1 cellular context compared by ENCODE assay signal in the genomic region with DNA sequence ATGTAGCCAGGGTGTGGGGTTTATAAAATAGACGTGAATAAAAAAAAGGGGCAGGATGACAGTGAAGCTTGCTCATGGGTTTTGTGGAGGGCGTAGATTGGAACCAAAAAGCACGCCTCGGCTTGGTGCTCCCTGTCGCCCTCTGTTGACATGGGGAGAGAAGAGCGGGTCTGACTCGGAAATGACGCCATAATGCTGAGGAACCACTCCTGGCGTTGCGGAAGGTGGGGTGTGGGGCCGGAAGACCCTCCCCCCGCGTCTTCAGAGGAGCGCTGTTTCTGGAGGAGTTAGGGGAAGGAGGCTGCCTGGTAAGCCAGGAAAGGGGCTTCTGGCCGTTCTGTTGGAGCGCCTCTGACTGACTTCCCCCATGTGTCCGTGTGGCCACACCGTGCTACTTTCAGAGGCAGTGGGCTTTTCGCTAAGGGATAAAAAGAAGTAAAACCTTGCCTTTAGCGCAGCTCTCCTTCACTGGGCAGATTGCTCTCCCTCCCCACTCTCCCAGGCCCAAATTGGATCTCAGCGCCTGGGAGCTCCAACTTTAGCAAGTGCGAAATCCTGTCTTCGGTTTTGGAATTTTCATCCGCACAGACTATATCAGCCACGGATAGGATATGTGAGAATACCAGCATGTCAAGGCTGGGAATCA.
TF ChIP-seq lines count a peak whose summit lies in the region.

No MANE protein-coding gene starts in this region.

TF ChIP-seq in GM12878, 131 proteins besides CTCF, POLR2A, EP300 and RAD21 (continued from another document and continues in another):
- TF ChIP-seq, protein P1, sequence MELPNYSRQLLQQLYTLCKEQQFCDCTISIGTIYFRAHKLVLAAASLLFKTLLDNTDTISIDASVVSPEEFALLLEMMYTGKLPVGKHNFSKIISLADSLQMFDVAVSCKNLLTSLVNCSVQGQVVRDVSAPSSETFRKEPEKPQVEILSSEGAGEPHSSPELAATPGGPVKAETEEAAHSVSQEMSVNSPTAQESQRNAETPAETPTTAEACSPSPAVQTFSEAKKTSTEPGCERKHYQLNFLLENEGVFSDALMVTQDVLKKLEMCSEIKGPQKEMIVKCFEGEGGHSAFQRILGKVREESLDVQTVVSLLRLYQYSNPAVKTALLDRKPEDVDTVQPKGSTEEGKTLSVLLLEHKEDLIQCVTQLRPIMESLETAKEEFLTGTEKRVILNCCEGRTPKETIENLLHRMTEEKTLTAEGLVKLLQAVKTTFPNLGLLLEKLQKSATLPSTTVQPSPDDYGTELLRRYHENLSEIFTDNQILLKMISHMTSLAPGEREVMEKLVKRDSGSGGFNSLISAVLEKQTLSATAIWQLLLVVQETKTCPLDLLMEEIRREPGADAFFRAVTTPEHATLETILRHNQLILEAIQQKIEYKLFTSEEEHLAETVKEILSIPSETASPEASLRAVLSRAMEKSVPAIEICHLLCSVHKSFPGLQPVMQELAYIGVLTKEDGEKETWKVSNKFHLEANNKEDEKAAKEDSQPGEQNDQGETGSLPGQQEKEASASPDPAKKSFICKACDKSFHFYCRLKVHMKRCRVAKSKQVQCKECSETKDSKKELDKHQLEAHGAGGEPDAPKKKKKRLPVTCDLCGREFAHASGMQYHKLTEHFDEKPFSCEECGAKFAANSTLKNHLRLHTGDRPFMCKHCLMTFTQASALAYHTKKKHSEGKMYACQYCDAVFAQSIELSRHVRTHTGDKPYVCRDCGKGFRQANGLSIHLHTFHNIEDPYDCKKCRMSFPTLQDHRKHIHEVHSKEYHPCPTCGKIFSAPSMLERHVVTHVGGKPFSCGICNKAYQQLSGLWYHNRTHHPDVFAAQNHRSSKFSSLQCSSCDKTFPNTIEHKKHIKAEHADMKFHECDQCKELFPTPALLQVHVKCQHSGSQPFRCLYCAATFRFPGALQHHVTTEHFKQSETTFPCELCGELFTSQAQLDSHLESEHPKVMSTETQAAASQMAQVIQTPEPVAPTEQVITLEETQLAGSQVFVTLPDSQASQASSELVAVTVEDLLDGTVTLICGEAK (IDR thresholded peaks at IDR 0.05; ENCODE audit: borderline replicate concordance), result peak; percentile 86
- TF ChIP-seq, protein P2, sequence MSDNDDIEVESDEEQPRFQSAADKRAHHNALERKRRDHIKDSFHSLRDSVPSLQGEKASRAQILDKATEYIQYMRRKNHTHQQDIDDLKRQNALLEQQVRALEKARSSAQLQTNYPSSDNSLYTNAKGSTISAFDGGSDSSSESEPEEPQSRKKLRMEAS (IDR thresholded peaks at IDR 0.05; ENCODE audit: low read depth, low read length), result peak; percentile 21; the same call in 1 of the 2 replicates
- TF ChIP-seq, protein P3, sequence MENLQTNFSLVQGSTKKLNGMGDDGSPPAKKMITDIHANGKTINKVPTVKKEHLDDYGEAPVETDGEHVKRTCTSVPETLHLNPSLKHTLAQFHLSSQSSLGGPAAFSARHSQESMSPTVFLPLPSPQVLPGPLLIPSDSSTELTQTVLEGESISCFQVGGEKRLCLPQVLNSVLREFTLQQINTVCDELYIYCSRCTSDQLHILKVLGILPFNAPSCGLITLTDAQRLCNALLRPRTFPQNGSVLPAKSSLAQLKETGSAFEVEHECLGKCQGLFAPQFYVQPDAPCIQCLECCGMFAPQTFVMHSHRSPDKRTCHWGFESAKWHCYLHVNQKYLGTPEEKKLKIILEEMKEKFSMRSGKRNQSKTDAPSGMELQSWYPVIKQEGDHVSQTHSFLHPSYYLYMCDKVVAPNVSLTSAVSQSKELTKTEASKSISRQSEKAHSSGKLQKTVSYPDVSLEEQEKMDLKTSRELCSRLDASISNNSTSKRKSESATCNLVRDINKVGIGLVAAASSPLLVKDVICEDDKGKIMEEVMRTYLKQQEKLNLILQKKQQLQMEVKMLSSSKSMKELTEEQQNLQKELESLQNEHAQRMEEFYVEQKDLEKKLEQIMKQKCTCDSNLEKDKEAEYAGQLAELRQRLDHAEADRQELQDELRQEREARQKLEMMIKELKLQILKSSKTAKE (IDR thresholded peaks at IDR 0.05; ENCODE audit: low read depth, poor library complexity, severe bottlenecking), result no peak
- TF ChIP-seq LARP7 (IDR thresholded peaks at IDR 0.05) (no peak), MTA3 (IDR thresholded peaks at IDR 0.05; ENCODE audit: borderline replicate concordance, low read length) (no peak; the same call in 1 of the 2 replicates), NR2C2 (IDR thresholded peaks at IDR 0.05; ENCODE audit: borderline replicate concordance, control insufficient read depth, insufficient read length, low read depth) (no peak), KLF5 (IDR thresholded peaks at IDR 0.05; ENCODE audit: partially characterized antibody) (peak; percentile 61), GABPA (IDR thresholded peaks at IDR 0.05; ENCODE audit: low read depth) (peak; percentile 94), GATAD2B (conservative IDR thresholded peaks at IDR 0.05; ENCODE audit: low read depth) (no peak), CHD2 (IDR thresholded peaks at IDR 0.05; ENCODE audit: borderline replicate concordance, low read depth, low read length) (peak; percentile 69), HCFC1 (IDR thresholded peaks at IDR 0.05; ENCODE audit: low read length) (peak; percentile 55), ZNF622 (IDR thresholded peaks at IDR 0.05) (no peak), CREM (IDR thresholded peaks at IDR 0.05; ENCODE audit: low read depth) (peak; percentile 97), PML (IDR thresholded peaks at IDR 0.05; ENCODE audit: low read length) (peak; percentile 68), TCF12 (IDR thresholded peaks at IDR 0.05; ENCODE audit: low read depth, low read length) (0 out of 2 replicates have a peak, but pooled peaks have one; percentile 29), NFIC (IDR thresholded peaks at IDR 0.05; ENCODE audit: low read depth, low read length) (0 out of 2 replicates have a peak, but pooled peaks have one; percentile 17), SMC3 (IDR thresholded peaks at IDR 0.05; ENCODE audit: borderline replicate concordance, low read length) (peak; percentile 46; the same call in 1 of the 2 replicates), JUNB (IDR thresholded peaks at IDR 0.05) (no peak), POU2F2 (IDR thresholded peaks at IDR 0.05; ENCODE audit: borderline replicate concordance, low read depth, low read length) (peak; percentile 68; the same call in 2 of the 3 replicates), BHLHE40 (IDR thresholded peaks at IDR 0.05; ENCODE audit: borderline replicate concordance in 1 of 2, low read depth in 2 of 2, low read length in 1 of 2) (peak in 1 of 2 experiments; percentile 33; a peak in 1 of 4 replicates), STAT1 (conservative IDR thresholded peaks at IDR 0.05) (peak; percentile 85; the same call in 1 of the 2 replicates), ZNF384 (IDR thresholded peaks at IDR 0.05; ENCODE audit: borderline replicate concordance, low read depth, low read length) (no peak), POLR2AphosphoS5 (IDR thresholded peaks at IDR 0.05; ENCODE audit: low read length) (peak; percentile 91), IKZF2 (IDR thresholded peaks at IDR 0.05) (peak in 1 of 2 experiments; percentile 10; a peak in 1 of 4 replicates)
- TF ChIP-seq, protein P4, sequence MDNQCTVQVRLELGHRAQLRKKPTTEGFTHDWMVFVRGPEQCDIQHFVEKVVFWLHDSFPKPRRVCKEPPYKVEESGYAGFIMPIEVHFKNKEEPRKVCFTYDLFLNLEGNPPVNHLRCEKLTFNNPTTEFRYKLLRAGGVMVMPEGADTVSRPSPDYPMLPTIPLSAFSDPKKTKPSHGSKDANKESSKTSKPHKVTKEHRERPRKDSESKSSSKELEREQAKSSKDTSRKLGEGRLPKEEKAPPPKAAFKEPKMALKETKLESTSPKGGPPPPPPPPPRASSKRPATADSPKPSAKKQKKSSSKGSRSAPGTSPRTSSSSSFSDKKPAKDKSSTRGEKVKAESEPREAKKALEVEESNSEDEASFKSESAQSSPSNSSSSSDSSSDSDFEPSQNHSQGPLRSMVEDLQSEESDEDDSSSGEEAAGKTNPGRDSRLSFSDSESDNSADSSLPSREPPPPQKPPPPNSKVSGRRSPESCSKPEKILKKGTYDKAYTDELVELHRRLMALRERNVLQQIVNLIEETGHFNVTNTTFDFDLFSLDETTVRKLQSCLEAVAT (IDR thresholded peaks at IDR 0.05), result peak; percentile 75
- TF ChIP-seq, protein P5, sequence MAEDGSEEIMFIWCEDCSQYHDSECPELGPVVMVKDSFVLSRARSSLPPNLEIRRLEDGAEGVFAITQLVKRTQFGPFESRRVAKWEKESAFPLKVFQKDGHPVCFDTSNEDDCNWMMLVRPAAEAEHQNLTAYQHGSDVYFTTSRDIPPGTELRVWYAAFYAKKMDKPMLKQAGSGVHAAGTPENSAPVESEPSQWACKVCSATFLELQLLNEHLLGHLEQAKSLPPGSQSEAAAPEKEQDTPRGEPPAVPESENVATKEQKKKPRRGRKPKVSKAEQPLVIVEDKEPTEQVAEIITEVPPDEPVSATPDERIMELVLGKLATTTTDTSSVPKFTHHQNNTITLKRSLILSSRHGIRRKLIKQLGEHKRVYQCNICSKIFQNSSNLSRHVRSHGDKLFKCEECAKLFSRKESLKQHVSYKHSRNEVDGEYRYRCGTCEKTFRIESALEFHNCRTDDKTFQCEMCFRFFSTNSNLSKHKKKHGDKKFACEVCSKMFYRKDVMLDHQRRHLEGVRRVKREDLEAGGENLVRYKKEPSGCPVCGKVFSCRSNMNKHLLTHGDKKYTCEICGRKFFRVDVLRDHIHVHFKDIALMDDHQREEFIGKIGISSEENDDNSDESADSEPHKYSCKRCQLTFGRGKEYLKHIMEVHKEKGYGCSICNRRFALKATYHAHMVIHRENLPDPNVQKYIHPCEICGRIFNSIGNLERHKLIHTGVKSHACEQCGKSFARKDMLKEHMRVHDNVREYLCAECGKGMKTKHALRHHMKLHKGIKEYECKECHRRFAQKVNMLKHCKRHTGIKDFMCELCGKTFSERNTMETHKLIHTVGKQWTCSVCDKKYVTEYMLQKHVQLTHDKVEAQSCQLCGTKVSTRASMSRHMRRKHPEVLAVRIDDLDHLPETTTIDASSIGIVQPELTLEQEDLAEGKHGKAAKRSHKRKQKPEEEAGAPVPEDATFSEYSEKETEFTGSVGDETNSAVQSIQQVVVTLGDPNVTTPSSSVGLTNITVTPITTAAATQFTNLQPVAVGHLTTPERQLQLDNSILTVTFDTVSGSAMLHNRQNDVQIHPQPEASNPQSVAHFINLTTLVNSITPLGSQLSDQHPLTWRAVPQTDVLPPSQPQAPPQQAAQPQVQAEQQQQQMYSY (CRISPR knock-in tag; IDR thresholded peaks at IDR 0.05), result no peak
- TF ChIP-seq, protein P6, sequence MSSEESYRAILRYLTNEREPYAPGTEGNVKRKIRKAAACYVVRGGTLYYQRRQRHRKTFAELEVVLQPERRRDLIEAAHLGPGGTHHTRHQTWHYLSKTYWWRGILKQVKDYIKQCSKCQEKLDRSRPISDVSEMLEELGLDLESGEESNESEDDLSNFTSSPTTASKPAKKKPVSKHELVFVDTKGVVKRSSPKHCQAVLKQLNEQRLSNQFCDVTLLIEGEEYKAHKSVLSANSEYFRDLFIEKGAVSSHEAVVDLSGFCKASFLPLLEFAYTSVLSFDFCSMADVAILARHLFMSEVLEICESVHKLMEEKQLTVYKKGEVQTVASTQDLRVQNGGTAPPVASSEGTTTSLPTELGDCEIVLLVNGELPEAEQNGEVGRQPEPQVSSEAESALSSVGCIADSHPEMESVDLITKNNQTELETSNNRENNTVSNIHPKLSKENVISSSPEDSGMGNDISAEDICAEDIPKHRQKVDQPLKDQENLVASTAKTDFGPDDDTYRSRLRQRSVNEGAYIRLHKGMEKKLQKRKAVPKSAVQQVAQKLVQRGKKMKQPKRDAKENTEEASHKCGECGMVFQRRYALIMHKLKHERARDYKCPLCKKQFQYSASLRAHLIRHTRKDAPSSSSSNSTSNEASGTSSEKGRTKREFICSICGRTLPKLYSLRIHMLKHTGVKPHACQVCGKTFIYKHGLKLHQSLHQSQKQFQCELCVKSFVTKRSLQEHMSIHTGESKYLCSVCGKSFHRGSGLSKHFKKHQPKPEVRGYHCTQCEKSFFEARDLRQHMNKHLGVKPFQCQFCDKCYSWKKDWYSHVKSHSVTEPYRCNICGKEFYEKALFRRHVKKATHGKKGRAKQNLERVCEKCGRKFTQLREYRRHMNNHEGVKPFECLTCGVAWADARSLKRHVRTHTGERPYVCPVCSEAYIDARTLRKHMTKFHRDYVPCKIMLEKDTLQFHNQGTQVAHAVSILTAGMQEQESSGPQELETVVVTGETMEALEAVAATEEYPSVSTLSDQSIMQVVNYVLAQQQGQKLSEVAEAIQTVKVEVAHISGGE (CRISPR knock-in tag; IDR thresholded peaks at IDR 0.05), result no peak
- TF ChIP-seq, protein P7, sequence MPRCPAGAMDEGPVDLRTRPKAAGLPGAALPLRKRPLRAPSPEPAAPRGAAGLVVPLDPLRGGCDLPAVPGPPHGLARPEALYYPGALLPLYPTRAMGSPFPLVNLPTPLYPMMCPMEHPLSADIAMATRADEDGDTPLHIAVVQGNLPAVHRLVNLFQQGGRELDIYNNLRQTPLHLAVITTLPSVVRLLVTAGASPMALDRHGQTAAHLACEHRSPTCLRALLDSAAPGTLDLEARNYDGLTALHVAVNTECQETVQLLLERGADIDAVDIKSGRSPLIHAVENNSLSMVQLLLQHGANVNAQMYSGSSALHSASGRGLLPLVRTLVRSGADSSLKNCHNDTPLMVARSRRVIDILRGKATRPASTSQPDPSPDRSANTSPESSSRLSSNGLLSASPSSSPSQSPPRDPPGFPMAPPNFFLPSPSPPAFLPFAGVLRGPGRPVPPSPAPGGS (IDR thresholded peaks at IDR 0.05; ENCODE audit: borderline replicate concordance, insufficient read depth, low read depth, low read length, poor library complexity, severe bottlenecking), result peak; percentile 4
- TF ChIP-seq, protein P8, sequence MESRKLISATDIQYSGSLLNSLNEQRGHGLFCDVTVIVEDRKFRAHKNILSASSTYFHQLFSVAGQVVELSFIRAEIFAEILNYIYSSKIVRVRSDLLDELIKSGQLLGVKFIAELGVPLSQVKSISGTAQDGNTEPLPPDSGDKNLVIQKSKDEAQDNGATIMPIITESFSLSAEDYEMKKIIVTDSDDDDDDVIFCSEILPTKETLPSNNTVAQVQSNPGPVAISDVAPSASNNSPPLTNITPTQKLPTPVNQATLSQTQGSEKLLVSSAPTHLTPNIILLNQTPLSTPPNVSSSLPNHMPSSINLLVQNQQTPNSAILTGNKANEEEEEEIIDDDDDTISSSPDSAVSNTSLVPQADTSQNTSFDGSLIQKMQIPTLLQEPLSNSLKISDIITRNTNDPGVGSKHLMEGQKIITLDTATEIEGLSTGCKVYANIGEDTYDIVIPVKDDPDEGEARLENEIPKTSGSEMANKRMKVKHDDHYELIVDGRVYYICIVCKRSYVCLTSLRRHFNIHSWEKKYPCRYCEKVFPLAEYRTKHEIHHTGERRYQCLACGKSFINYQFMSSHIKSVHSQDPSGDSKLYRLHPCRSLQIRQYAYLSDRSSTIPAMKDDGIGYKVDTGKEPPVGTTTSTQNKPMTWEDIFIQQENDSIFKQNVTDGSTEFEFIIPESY (IDR thresholded peaks at IDR 0.05), result peak; percentile 97
- TF ChIP-seq, protein P9, sequence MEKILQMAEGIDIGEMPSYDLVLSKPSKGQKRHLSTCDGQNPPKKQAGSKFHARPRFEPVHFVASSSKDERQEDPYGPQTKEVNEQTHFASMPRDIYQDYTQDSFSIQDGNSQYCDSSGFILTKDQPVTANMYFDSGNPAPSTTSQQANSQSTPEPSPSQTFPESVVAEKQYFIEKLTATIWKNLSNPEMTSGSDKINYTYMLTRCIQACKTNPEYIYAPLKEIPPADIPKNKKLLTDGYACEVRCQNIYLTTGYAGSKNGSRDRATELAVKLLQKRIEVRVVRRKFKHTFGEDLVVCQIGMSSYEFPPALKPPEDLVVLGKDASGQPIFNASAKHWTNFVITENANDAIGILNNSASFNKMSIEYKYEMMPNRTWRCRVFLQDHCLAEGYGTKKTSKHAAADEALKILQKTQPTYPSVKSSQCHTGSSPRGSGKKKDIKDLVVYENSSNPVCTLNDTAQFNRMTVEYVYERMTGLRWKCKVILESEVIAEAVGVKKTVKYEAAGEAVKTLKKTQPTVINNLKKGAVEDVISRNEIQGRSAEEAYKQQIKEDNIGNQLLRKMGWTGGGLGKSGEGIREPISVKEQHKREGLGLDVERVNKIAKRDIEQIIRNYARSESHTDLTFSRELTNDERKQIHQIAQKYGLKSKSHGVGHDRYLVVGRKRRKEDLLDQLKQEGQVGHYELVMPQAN (conservative IDR thresholded peaks at IDR 0.05), result 0 out of 2 replicates have a peak, but pooled peaks have one; percentile 52
